24 cellular contexts compared by ENCODE assay signal in the genomic region with DNA sequence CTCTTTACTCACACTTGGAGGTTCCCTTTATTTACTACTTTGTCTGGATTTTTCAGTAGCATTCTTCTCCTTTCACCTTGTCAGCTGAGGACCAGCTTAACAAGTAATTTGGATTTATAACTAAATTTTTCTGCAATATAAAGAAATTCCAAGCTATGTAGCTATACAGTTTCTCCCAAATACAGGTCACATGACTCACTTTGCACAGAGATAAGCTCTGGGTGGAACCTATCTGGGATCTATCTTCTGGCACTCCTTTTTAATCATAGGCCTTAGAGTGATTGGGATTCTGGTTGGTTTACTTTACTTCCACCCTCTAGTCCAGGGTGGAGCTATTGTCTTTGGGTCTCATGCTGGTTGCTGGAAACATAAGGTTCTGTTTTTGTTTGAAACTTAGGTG. TPM values are rescaled to one million over a fixed set of nuclear protein-coding genes. Genes with fewer than 3 reads are reported as not detected.
DNase-seq lines count a peak whose midpoint lies in the region; ATAC-seq, FAIRE-seq and TF ChIP-seq lines count a peak whose summit lies in the region.
"Had no signal": no experiment of that assay in that cellular context is flagged by ENCODE, and none has a peak within 500 bp of the region (broad histone marks: within the 10 kb centered on the region; RNA-seq: fewer than 3 reads in every experiment).

No MANE protein-coding gene starts in this region.

- in situ Hi-C loops in GM12878 (cut with MboI) = no loop called here

- peaks cover 7% of the 10 kb centered on the region for H3K36me3 Mint-ChIP-seq in activated CD4-positive, alpha-beta T cell treated with anti-CD3 and anti-CD28 coated beads, Interleukin-2, amount 10 ng/mL, durations not matched to agents 7 days and 5 days (ENCODE audit: low read depth)
- peaks cover 2% of the 10 kb centered on the region for H3K36me3 Mint-ChIP-seq in IgD-negative memory B cell
- H3K36me3 Mint-ChIP-seq in activated CD8-positive, alpha-beta memory T cell treated with anti-CD3 and anti-CD28 coated beads, Interleukin-2, amount 10 ng/mL, durations not matched to agents 7 days and 5 days = peaks cover 1% of the 10 kb centered on the region
- H3K36me3 Mint-ChIP-seq: WTC11 had no signal

- intact Hi-C loops in GM12878 (cut with micrococcal nuclease; ENCODE audit: unreplicated experiment) = no loop called here
- intact Hi-C loops in spleen (cut with DNase I; ENCODE audit: low total_unique reads) = no loop called here

- H3K27ac ChIP-seq in GM12878 (ENCODE audit: control insufficient read depth, insufficient read depth) (no peak overlapping the region), spleen (peak overlapping the region in 5 of 8 donors; percentile 72 to 86 (median 83))
- H3K27ac ChIP-seq: A549, epithelial cell of prostate had no signal

- H3K4me3 Mint-ChIP-seq in activated CD4-positive, alpha-beta T cell treated with anti-CD3 and anti-CD28 coated beads, Interleukin-2, amount 10 ng/mL, durations not matched to agents 7 days and 5 days = no peak overlapping the region
- H3K4me3 Mint-ChIP-seq in IgD-negative memory B cell = peak overlapping the region in 1 of 4 donors; percentile 49
- H3K4me3 Mint-ChIP-seq in activated CD8-positive, alpha-beta memory T cell treated with anti-CD3 and anti-CD28 coated beads, Interleukin-2, amount 10 ng/mL, durations not matched to agents 7 days and 5 days = no peak overlapping the region
- H3K4me3 Mint-ChIP-seq: H9, WTC11 had no signal

- BruUV-seq in GM12878 (replicated peaks; lab: Mats Ljungman, UMichigan) = no TSS peak

- POLR2A ChIA-PET in activated CD4-positive, alpha-beta T cell treated with anti-CD3 and anti-CD28 coated beads, Interleukin-2, amount 10 ng/mL, durations not matched to agents 7 days and 5 days (lab: Charles Lee) = no interaction called here
- POLR2A ChIA-PET in GM12878 (lab: Charles Lee) = interaction anchor here (0.8 kb wide), 1 partner anchor 36 kb away, joined by 3 read pairs; no protein-coding TSS in a partner anchor

- H3K27me3 ChIP-seq in GM12878 (replicated peaks in 1 of 2; ENCODE audit: control insufficient read depth in 2 of 2, insufficient read depth in 2 of 2, low read length in 1 of 2) (no peaks in the 10 kb centered on the region), spleen (replicated peaks in 1 of 7) (peaks cover 0 to 11% (median 0%) of the 10 kb centered on the region in 7 donors)

- no peak for TF ChIP-seq RAD21 in GM12878 (IDR thresholded peaks at IDR 0.05; ENCODE audit: insufficient read depth, low read depth, low read length)

- H3K36me3 ChIP-seq in GM12878 (ENCODE audit: control insufficient read depth in 2 of 2, insufficient read depth in 2 of 2, low read length in 1 of 2) (no peaks in the 10 kb centered on the region), spleen (no peaks in the 10 kb centered on the region)
- H3K36me3 ChIP-seq: upper lobe of left lung had no signal

- H3K9me3 ChIP-seq in GM12878 (replicated peaks; ENCODE audit: control insufficient read depth, insufficient read depth, low read length) (no peaks in the 10 kb centered on the region; the same call in 1 of the 3 replicates), spleen (no peaks in the 10 kb centered on the region)
- H3K9me3 ChIP-seq: A549, upper lobe of left lung had no signal

- H3K4me1 Mint-ChIP-seq in activated CD4-positive, alpha-beta T cell treated with anti-CD3 and anti-CD28 coated beads, Interleukin-2, amount 10 ng/mL, durations not matched to agents 7 days and 5 days = peaks cover 41% of the 10 kb centered on the region
- peaks cover 27 to 36% (median 30%) of the 10 kb centered on the region in 3 donors for H3K4me1 Mint-ChIP-seq in IgD-negative memory B cell
- H3K4me1 Mint-ChIP-seq in activated CD8-positive, alpha-beta memory T cell treated with anti-CD3 and anti-CD28 coated beads, Interleukin-2, amount 10 ng/mL, durations not matched to agents 7 days and 5 days = peaks cover 22% of the 10 kb centered on the region

- H3K9ac ChIP-seq in GM12878 (ENCODE audit: control insufficient read depth, insufficient read depth, low read length) = no peak overlapping the region

- no peak overlapping the region for H3K4me2 ChIP-seq in GM12878 (ENCODE audit: control insufficient read depth, insufficient read depth)
- H3K4me2 ChIP-seq: A549 had no signal

- peaks cover 5% of the 10 kb centered on the region for H3K4me1 ChIP-seq in GM12878 (ENCODE audit: control insufficient read depth, insufficient read depth, low read length)
- peaks cover 0 to 34% (median 21%) of the 10 kb centered on the region in 6 donors for H3K4me1 ChIP-seq in spleen
- H3K4me1 ChIP-seq: A549, upper lobe of left lung had no signal

- RAD21 ChIA-PET in GM12878 (lab: Charles Lee; ENCODE audit: unreplicated experiment) = interaction anchor here (0.9 to 1.5 kb wide), 4 partner anchors 18 to 147 kb away, joined by 3 to 4 read pairs (median 4); no protein-coding TSS in a partner anchor

- H3K4me3 ChIP-seq in GM12878 (no peak overlapping the region), spleen (no peak overlapping the region)
- H3K4me3 ChIP-seq: A549, upper lobe of left lung had no signal

- no peak for TF ChIP-seq EP300 in GM12878 (IDR thresholded peaks at IDR 0.05; ENCODE audit: borderline replicate concordance in 1 of 2, control insufficient read depth in 1 of 2, low read depth in 2 of 2, low read length in 2 of 2)

- no peak for ATAC-seq in GM12878
- no peak for ATAC-seq in activated CD8-positive, alpha-beta memory T cell treated with anti-CD3 and anti-CD28 coated beads, Interleukin-2, amount 10 ng/mL, durations not matched to agents 7 days and 5 days
- no peak for ATAC-seq in GM21360 (IDR thresholded peaks at IDR 0.05; ENCODE audit: unreplicated experiment)
- ATAC-seq: A549, WTC11 had no signal

- H3K9me3 Mint-ChIP-seq in activated CD4-positive, alpha-beta T cell treated with anti-CD3 and anti-CD28 coated beads, Interleukin-2, amount 10 ng/mL, durations not matched to agents 7 days and 5 days = peaks cover 9% of the 10 kb centered on the region
- peaks cover 0 to 1% (median 0%) of the 10 kb centered on the region in 3 donors for H3K9me3 Mint-ChIP-seq in IgD-negative memory B cell
- no peaks in the 10 kb centered on the region for H3K9me3 Mint-ChIP-seq in activated CD8-positive, alpha-beta memory T cell treated with anti-CD3 and anti-CD28 coated beads, Interleukin-2, amount 10 ng/mL, durations not matched to agents 7 days and 5 days (ENCODE audit: low read depth)
- H3K9me3 Mint-ChIP-seq: activated T-cell treated with anti-CD3 and anti-CD28 coated beads, Interleukin-2, amount 50 U/mL, for 4 hours; H9; WTC11 had no signal

- TF ChIP-seq POLR2A in GM12878 (IDR thresholded peaks at IDR 0.05; ENCODE audit: low read depth, low read length) (no peak), spleen (IDR thresholded peaks at IDR 0.05) (no peak)

- no peak for FAIRE-seq in GM12878 (lab: Jason Lieb, UNC)

- no peaks in the 10 kb centered on the region for H3K79me2 ChIP-seq in GM12878 (ENCODE audit: control insufficient read depth, insufficient read depth, low read length)

- H3K27me3 Mint-ChIP-seq in activated CD4-positive, alpha-beta T cell treated with anti-CD3 and anti-CD28 coated beads, Interleukin-2, amount 10 ng/mL, durations not matched to agents 7 days and 5 days = no peaks in the 10 kb centered on the region
- H3K27me3 Mint-ChIP-seq in IgD-negative memory B cell = peaks cover 19% of the 10 kb centered on the region
- H3K27me3 Mint-ChIP-seq in activated CD8-positive, alpha-beta memory T cell treated with anti-CD3 and anti-CD28 coated beads, Interleukin-2, amount 10 ng/mL, durations not matched to agents 7 days and 5 days = peaks cover 2% of the 10 kb centered on the region

- peak overlapping the region; percentile 76 for H3K27ac Mint-ChIP-seq in activated CD4-positive, alpha-beta T cell treated with anti-CD3 and anti-CD28 coated beads, Interleukin-2, amount 10 ng/mL, durations not matched to agents 7 days and 5 days
- peak overlapping the region; percentile 31 to 82 (median 52) for H3K27ac Mint-ChIP-seq in IgD-negative memory B cell
- H3K27ac Mint-ChIP-seq in activated CD8-positive, alpha-beta memory T cell treated with anti-CD3 and anti-CD28 coated beads, Interleukin-2, amount 10 ng/mL, durations not matched to agents 7 days and 5 days = no peak overlapping the region
- H3K27ac Mint-ChIP-seq: H9, WTC11 had no signal

- no peak for TF ChIP-seq CTCF in GM12878 (IDR thresholded peaks at IDR 0.05 in 2 of 3, conservative IDR thresholded peaks at IDR 0.05 in 1 of 3; ENCODE audit: control insufficient read depth in 2 of 3, extremely low read depth in 1 of 3, insufficient read depth in 1 of 3, low read depth in 3 of 3, low read length in 3 of 3)
- no peak for TF ChIP-seq CTCF in spleen (IDR thresholded peaks at IDR 0.05 in 8 of 11, conservative IDR thresholded peaks at IDR 0.05 in 3 of 11)

- H4K20me1 ChIP-seq in GM12878 (ENCODE audit: control insufficient read depth, insufficient read depth) = no peaks in the 10 kb centered on the region

- DNase-seq in activated CD4-positive, alpha-beta T cell treated with anti-CD3 and anti-CD28 coated beads, Interleukin-2, amount 10 ng/mL, durations not matched to agents 7 days and 5 days = no peak
- no peak for DNase-seq in activated CD4-positive, alpha-beta T cell treated with anti-CD3 and anti-CD28 coated beads, Interleukin-2, amount 50 U/mL, for 48 hours
- DNase-seq in GM12878 (ENCODE audit: low read depth, low spot score) (no peak), spleen (no peak), SW480 (ENCODE audit: low spot score) (no peak)
- no peak for DNase-seq in activated CD8-positive, alpha-beta memory T cell treated with anti-CD3 and anti-CD28 coated beads, Interleukin-2, amount 10 ng/mL, durations not matched to agents 7 days and 5 days
- DNase-seq: activated CD8-positive, alpha-beta memory T cell treated with anti-CD3 and anti-CD28 coated beads for 24 hours; activated T-cell treated with anti-CD3 and anti-CD28 coated beads, Interleukin-2, amount 50 U/mL, for 4 hours; Calu3; cerebellar nuclear complex; H9; head of caudate nucleus; NCI-H1092 treated with DMSO at 0.1 percent for 48 hours; NCI-H187 treated with DMSO at 0.1 percent for 48 hours; NCI-H526; nucleus accumbens; RPMI8226; T-helper 9 cell; upper lobe of left lung had no signal

- H2AFZ ChIP-seq in GM12878 (ENCODE audit: control insufficient read depth, low read depth, low read length) = no peak overlapping the region

- SMC1A ChIA-PET in GM12878 (lab: Charles Lee; ENCODE audit: uncharacterized antibody, unreplicated experiment) = interaction anchor here (0.8 to 1.9 kb wide), 4 partner anchors 11 to 231 kb away, joined by 3 to 5 read pairs (median 4); a partner anchor contains a TSS

- CTCF ChIA-PET in activated CD4-positive, alpha-beta T cell treated with anti-CD3 and anti-CD28 coated beads, Interleukin-2, amount 10 ng/mL, durations not matched to agents 7 days and 5 days (lab: Charles Lee) = interaction anchor here (1.1 to 1.3 kb wide), 2 partner anchors 13 to 28 kb away, joined by 3 read pairs; no protein-coding TSS in a partner anchor
- CTCF ChIA-PET in GM12878 (lab: Yijun Ruan, JAX) = interaction anchor here (1.3 kb wide), 1 partner anchor 45 kb away, joined by 4 read pairs; no protein-coding TSS in a partner anchor
- CTCF ChIA-PET in activated CD8-positive, alpha-beta memory T cell treated with anti-CD3 and anti-CD28 coated beads, Interleukin-2, amount 10 ng/mL, durations not matched to agents 7 days and 5 days (lab: Charles Lee) = no interaction called here

RNA-seq across cellular contexts. Expression of a gene that starts 34.9 kb away (rescaled TPM):
- 10 to 100 TPM; 46.2 to 59.9 TPM for total RNA-seq in activated CD4-positive, alpha-beta T cell treated with anti-CD3 and anti-CD28 coated beads, Interleukin-2, amount 10 ng/mL, durations not matched to agents 7 days and 5 days
- polyA plus RNA-seq in IgD-negative memory B cell = 36.2 TPM
- 31.9 and 34.4 TPM in 2 replicates for total RNA-seq in GM12878 (2013; cell fraction: nucleolus; rRNA removed)
- total RNA-seq in GM12878 (2014; rRNA removed) = 57.0 and 75.4 TPM in 2 replicates
- total RNA-seq in GM12878 (2014; rRNA removed; fragmentation: Illumina TruSeq; extraction: Trizol) = 76.9 and 78.6 TPM in 2 replicates
- total RNA-seq in GM12878 (2021) = 53.0 and 56.9 TPM in 2 replicates
- polyA plus RNA-seq in GM12878 (2011; ENCODE audit: low read depth) = 18.8 TPM
- polyA plus RNA-seq in GM12878 (2011; rRNA removed) = 60.8 and 97.1 TPM in 2 replicates
- polyA plus RNA-seq in GM12878 (2011; cell fraction: cytosol; rRNA removed) = 16.4 and 16.9 TPM in 2 replicates
- polyA plus RNA-seq in GM12878 (2011; cell fraction: nucleus; rRNA removed) = 29.4 and 31.0 TPM in 2 replicates
- 35.1 and 41.6 TPM in 2 replicates for polyA plus RNA-seq in GM12878 (2012)
- 70.5 and 98.6 TPM in 2 replicates for polyA plus RNA-seq in GM12878 (2014; fragmentation: Illumina TruSeq; extraction: Trizol)
- polyA plus RNA-seq in GM12878 (2014; fragmentation: Nextera tagmentation; extraction: Ambion mirVana) = 10 to 100 TPM; 30.4 to 34.9 TPM
- 35.4 and 40.2 TPM in 2 replicates for polyA plus RNA-seq in GM12878 (2014; rRNA removed)
- polyA plus RNA-seq in GM12878 (2016; fragmentation: Nextera tagmentation; extraction: Ambion mirVana) = 10 to 100 TPM; 60.7 to 67.0 TPM
- polyA minus RNA-seq in GM12878 (2011; rRNA and poly(A)+ RNA removed) = 24.9 and 29.9 TPM in 2 replicates
- 19.5 and 20.8 TPM in 2 replicates for polyA minus RNA-seq in GM12878 (2011; cell fraction: cytosol; rRNA and poly(A)+ RNA removed)
- polyA minus RNA-seq in GM12878 (2011; cell fraction: nucleus; rRNA and poly(A)+ RNA removed) = 8.2 and 10.0 TPM in 2 replicates
- 10 to 100 TPM; 13.4 to 21.0 (median 16.0) TPM for total RNA-seq in spleen
- polyA plus RNA-seq in spleen = 10 to 100 TPM; 18.6 to 24.4 (median 22.3) TPM
- total RNA-seq in activated CD8-positive, alpha-beta memory T cell treated with anti-CD3 and anti-CD28 coated beads, Interleukin-2, amount 10 ng/mL, durations not matched to agents 7 days and 5 days = 10 to 100 TPM; 39.5 to 49.7 TPM
